In genomic region chr1:204077979-204078696, GRCh38 we compare ENCODE assay signal across 10 cellular contexts. TPM values are rescaled to one million over a fixed set of nuclear protein-coding genes. Genes with fewer than 3 reads are reported as not detected.
DNase-seq lines count a peak whose midpoint lies in the region; ATAC-seq lines count a peak whose summit lies in the region.
"Had no signal": no experiment of that assay in that cellular context is flagged by ENCODE, and none has a peak within 500 bp of the region (broad histone marks: within the 10 kb centered on the region; RNA-seq: fewer than 3 reads in every experiment).

No MANE protein-coding gene starts in this region.

- no peaks in the 10 kb centered on the region for H3K36me3 Mint-ChIP-seq in activated CD4-positive, alpha-beta T cell treated with anti-CD3 and anti-CD28 coated beads, Interleukin-2, amount 10 ng/mL, durations not matched to agents 24 days and 14 days (ENCODE audit: low read depth)
- H3K36me3 Mint-ChIP-seq: naive B cell had no signal

- H3K27me3 Mint-ChIP-seq in activated CD4-positive, alpha-beta T cell treated with anti-CD3 and anti-CD28 coated beads, Interleukin-2, amount 10 ng/mL, durations not matched to agents 24 days and 14 days: peaks cover 46% of the 10 kb centered on the region

- DNase-seq in COLO668 (lab: John Stamatoyannopoulos, UW; ENCODE audit: unreplicated experiment) (peak; percentile 93), NCI-H2107 treated with DMSO at 0.1 percent for 48 hours (lab: John Stamatoyannopoulos, UW; ENCODE audit: unreplicated experiment) (peak; percentile 98), HPDE6-E6E7 (ENCODE audit: extremely low spot score) (no peak), EL (no peak)
- no peak for DNase-seq in activated CD4-positive, alpha-beta T cell treated with anti-CD3 and anti-CD28 coated beads, Interleukin-2, amount 10 ng/mL, durations not matched to agents 24 days and 14 days
- DNase-seq: naive B cell had no signal

- no peaks in the 10 kb centered on the region for H3K9me3 Mint-ChIP-seq in activated CD4-positive, alpha-beta T cell treated with anti-CD3 and anti-CD28 coated beads, Interleukin-2, amount 10 ng/mL, durations not matched to agents 24 days and 14 days
- H3K9me3 Mint-ChIP-seq: stimulated activated naive CD8-positive, alpha-beta T cell treated with anti-CD3 and anti-CD28 coated beads, Interleukin-15, Interleukin-2, amounts not matched to agents 100 ng/mL and 50 ng/mL, for 24 hours had no signal

- H3K27me3 ChIP-seq in duodenal mucosa (ENCODE audit: control insufficient read depth in 1 of 2, insufficient read depth in 2 of 2, low read length in 2 of 2) (peaks cover 0 to 5% of the 10 kb centered on the region in 2 donors), muscle layer of colon (ENCODE audit: control insufficient read depth in 1 of 2, insufficient read depth in 2 of 2, low read length in 2 of 2) (no peaks in the 10 kb centered on the region)

- H3K36me3 ChIP-seq in duodenal mucosa (ENCODE audit: control insufficient read depth in 1 of 2, insufficient read depth in 2 of 2, low read length in 2 of 2) (no peaks in the 10 kb centered on the region), muscle layer of colon (ENCODE audit: insufficient read depth, low read length) (no peaks in the 10 kb centered on the region)

- H3K4me1 ChIP-seq in duodenal mucosa (ENCODE audit: control insufficient read depth in 1 of 2, insufficient read depth in 2 of 2, low read length in 2 of 2): peaks cover 34 to 39% of the 10 kb centered on the region in 2 donors
- H3K4me1 ChIP-seq in muscle layer of colon (ENCODE audit: insufficient read depth, low read length): peaks cover 68% of the 10 kb centered on the region

- no peaks in the 10 kb centered on the region for H3K9me3 ChIP-seq in duodenal mucosa (ENCODE audit: control insufficient read depth in 1 of 2, low read length in 2 of 2)
- H3K9me3 ChIP-seq in muscle layer of colon (ENCODE audit: low read length): no peaks in the 10 kb centered on the region

- H3K4me3 Mint-ChIP-seq in activated CD4-positive, alpha-beta T cell treated with anti-CD3 and anti-CD28 coated beads, Interleukin-2, amount 10 ng/mL, durations not matched to agents 24 days and 14 days: no peak overlapping the region
- H3K4me3 Mint-ChIP-seq: stimulated activated naive CD8-positive, alpha-beta T cell treated with anti-CD3 and anti-CD28 coated beads, Interleukin-15, Interleukin-2, amounts not matched to agents 100 ng/mL and 50 ng/mL, for 24 hours had no signal

- no peak overlapping the region for H3K4me3 ChIP-seq in duodenal mucosa (ENCODE audit: low read depth in 1 of 2, low read length in 2 of 2)
- H3K4me3 ChIP-seq in muscle layer of colon (ENCODE audit: low read depth in 1 of 2, low read length in 2 of 2): peak overlapping the region in 1 of 2 donors; percentile 32

- H3K27ac Mint-ChIP-seq in activated CD4-positive, alpha-beta T cell treated with anti-CD3 and anti-CD28 coated beads, Interleukin-2, amount 10 ng/mL, durations not matched to agents 24 days and 14 days: no peak overlapping the region
- H3K27ac Mint-ChIP-seq: naive B cell; stimulated activated naive CD8-positive, alpha-beta T cell treated with anti-CD3 and anti-CD28 coated beads, Interleukin-15, Interleukin-2, amounts not matched to agents 100 ng/mL and 50 ng/mL, for 24 hours had no signal

- intact Hi-C loops in activated CD4-positive, alpha-beta T cell treated with anti-CD3 and anti-CD28 coated beads, Interleukin-2, amount 10 ng/mL, durations not matched to agents 24 days and 14 days (cut with micrococcal nuclease): no loop called here

- H3K9ac ChIP-seq in duodenal mucosa (ENCODE audit: low read depth in 1 of 2, low read length in 2 of 2) (no peak overlapping the region), muscle layer of colon (ENCODE audit: low read length) (no peak overlapping the region)

- ATAC-seq in HG03432 (IDR thresholded peaks at IDR 0.05; ENCODE audit: unreplicated experiment): no peak

- H3K4me1 Mint-ChIP-seq in activated CD4-positive, alpha-beta T cell treated with anti-CD3 and anti-CD28 coated beads, Interleukin-2, amount 10 ng/mL, durations not matched to agents 24 days and 14 days: peaks cover 7% of the 10 kb centered on the region

- peak overlapping the region; percentile 5 for H3K27ac ChIP-seq in duodenal mucosa (ENCODE audit: low read depth, low read length)
- H3K27ac ChIP-seq in muscle layer of colon (ENCODE audit: low read depth, low read length): peak overlapping the region; percentile 71

RNA-seq across cellular contexts. Expression of gene SOX13, which starts 5.2 kb away (rescaled TPM):
- 0.17 TPM in 1 of 2 replicates, not detected in the other for total RNA-seq in activated CD4-positive, alpha-beta T cell treated with anti-CD3 and anti-CD28 coated beads, Interleukin-2, amount 10 ng/mL, durations not matched to agents 24 days and 14 days

Comparison
In these comparisons a context has a peak if more than half of its experiments do, and no peak if none do; other contexts are left out.
1. DNase-seq: peak in COLO668 (single experiment) and NCI-H2107 treated with DMSO at 0.1 percent for 48 hours (single experiment); none in HPDE6-E6E7 (single experiment), EL (single experiment) and activated CD4-positive, alpha-beta T cell treated with anti-CD3 and anti-CD28 coated beads, Interleukin-2, amount 10 ng/mL, durations not matched to agents 24 days and 14 days (single experiment).